11 cellular contexts compared by ENCODE assay signal in the genomic region with DNA sequence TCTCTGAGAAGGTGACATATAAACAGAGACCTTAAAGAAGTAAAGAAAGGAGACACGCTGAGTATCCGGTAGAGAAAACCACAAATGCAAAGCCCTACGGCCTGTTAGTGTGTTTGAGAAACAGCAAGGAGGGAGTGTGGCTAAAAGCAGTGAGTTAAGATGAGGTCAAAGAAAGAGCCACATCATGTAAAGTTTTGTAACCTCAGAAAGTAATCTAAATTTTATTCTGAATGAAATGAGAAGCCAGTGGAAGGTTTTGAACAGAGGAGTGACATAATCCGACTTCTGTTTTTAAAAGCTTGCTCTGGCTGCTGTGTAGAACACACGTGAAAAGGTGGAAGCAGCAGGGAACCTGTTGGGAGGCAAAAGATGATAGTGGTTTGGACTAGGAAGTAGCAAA. TPM values are rescaled to one million over a fixed set of nuclear protein-coding genes. Genes with fewer than 3 reads are reported as not detected.
DNase-seq lines count a peak whose midpoint lies in the region; ATAC-seq and TF ChIP-seq lines count a peak whose summit lies in the region.
"Had no signal": no experiment of that assay in that cellular context is flagged by ENCODE, and none has a peak within 500 bp of the region (broad histone marks: within the 10 kb centered on the region; RNA-seq: fewer than 3 reads in every experiment).

No MANE protein-coding gene starts in this region.

- no peaks in the 10 kb centered on the region for H3K27me3 Mint-ChIP-seq in memory B cell
- H3K27me3 Mint-ChIP-seq: type B pancreatic cell had no signal

- peak overlapping the region; percentile 50 for H3K4me3 Mint-ChIP-seq in memory B cell
- H3K4me3 Mint-ChIP-seq: type B pancreatic cell had no signal

- DNase-seq in M059J (ENCODE audit: low read depth) (peak; percentile 19), memory B cell (ENCODE audit: low spot score in 2 of 2) (no peak), A172 (ENCODE audit: low spot score) (no peak), omental fat pad (ENCODE audit: low spot score) (no peak), DMS153 treated with DMSO at 0.1 percent for 48 hours (lab: John Stamatoyannopoulos, UW; ENCODE audit: unreplicated experiment) (no peak), hypothalamus (lab: John Stamatoyannopoulos, UW) (no peak)
- DNase-seq: foreskin melanocyte, right lobe of liver had no signal

- peaks cover 23% of the 10 kb centered on the region for H3K36me3 Mint-ChIP-seq in memory B cell

- peak overlapping the region; percentile 82 for H3K27ac Mint-ChIP-seq in memory B cell
- H3K27ac Mint-ChIP-seq: type B pancreatic cell had no signal

- peaks cover 5% of the 10 kb centered on the region for H3K9me3 Mint-ChIP-seq in memory B cell
- H3K9me3 Mint-ChIP-seq: type B pancreatic cell had no signal

- ATAC-seq in GM18873 (IDR thresholded peaks at IDR 0.05; ENCODE audit: low FRiP score, unreplicated experiment) (peak; percentile 75), HG02610 (IDR thresholded peaks at IDR 0.05; ENCODE audit: unreplicated experiment) (peak; percentile 87), memory B cell (ENCODE audit: low read depth) (peak; percentile 47), omental fat pad (ENCODE audit: low FRiP score) (no peak)

- H3K4me1 Mint-ChIP-seq in memory B cell: peaks cover 44% of the 10 kb centered on the region

- TF ChIP-seq CTCF in omental fat pad (IDR thresholded peaks at IDR 0.05): no peak

RNA-seq across cellular contexts. Expression of a gene that starts 32.6 kb away (rescaled TPM):
- total RNA-seq in M059J (2014; rRNA removed; shearing (Covaris generic)): 26.5 and 28.9 TPM in 2 replicates
- 11.7 and 12.6 TPM in 2 replicates for total RNA-seq in A172 (2014; rRNA removed; shearing (Covaris generic))
- 10 to 100 TPM; 17.0 to 23.3 (median 21.0) TPM for total RNA-seq in omental fat pad
